ENCODE assay signal across 12 cellular contexts in the genomic region with DNA sequence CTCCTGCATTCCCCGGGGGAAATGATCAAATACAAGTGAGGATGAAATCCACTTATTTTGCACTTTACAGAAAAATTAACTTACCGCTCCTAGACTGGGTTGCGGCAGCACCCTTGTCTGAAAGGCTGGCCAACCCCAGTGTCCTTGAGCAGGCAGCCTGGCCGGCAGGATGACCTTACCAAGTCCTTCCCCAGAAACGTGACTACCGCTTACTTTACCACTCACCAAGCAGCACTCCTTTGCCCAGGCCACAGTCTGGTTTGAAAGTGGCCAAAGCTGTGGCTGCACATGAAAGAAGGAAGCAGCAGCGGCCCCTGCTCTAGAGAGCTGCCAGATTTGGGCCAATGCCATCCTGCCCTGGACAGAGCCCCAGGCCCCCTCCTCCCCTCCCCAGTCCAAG. TPM values are rescaled to one million over a fixed set of nuclear protein-coding genes. Genes with fewer than 3 reads are reported as not detected.
DNase-seq lines count a peak whose midpoint lies in the region; ATAC-seq and TF ChIP-seq lines count a peak whose summit lies in the region.
"Had no signal": no experiment of that assay in that cellular context is flagged by ENCODE, and none has a peak within 500 bp of the region (broad histone marks: within the 10 kb centered on the region; RNA-seq: fewer than 3 reads in every experiment).

No MANE protein-coding gene starts in this region.

- H3K9ac ChIP-seq in subcutaneous abdominal adipose tissue (ENCODE audit: low read length in 5 of 5), result peak overlapping the region in 1 of 5 donors; percentile 2

- H3K4me3 ChIP-seq in body of pancreas, result no peak overlapping the region
- no peak overlapping the region for H3K4me3 ChIP-seq in lung
- H3K4me3 ChIP-seq in subcutaneous abdominal adipose tissue (ENCODE audit: low read depth in 1 of 5, low read length in 5 of 5), result peak overlapping the region in 2 of 5 donors; percentile 2 to 27

- no peak for DNase-seq in activated CD4-positive, alpha-beta T cell treated with anti-CD3 and anti-CD28 coated beads for 36 hours
- no peak for DNase-seq in activated CD4-positive, alpha-beta T cell treated with anti-CD3 and anti-CD28 coated beads, Interleukin-2, amount 50 U/mL, for 1 hour
- DNase-seq in body of pancreas (peak; percentile 36 to 56 (median 51)), lung (ENCODE audit: low spot score) (no peak), NCI-H1694 treated with DMSO at 0.1 percent for 48 hours (lab: John Stamatoyannopoulos, UW) (no peak), RPMI8226 (no peak), activated gamma-delta T cell (lab: John Stamatoyannopoulos, UW) (no peak)
- DNase-seq: ACHN, midbrain, NCI-H187, T1000 had no signal

- POLR2A ChIA-PET in activated CD4-positive, alpha-beta T cell treated with anti-CD3 and anti-CD28 coated beads for 36 hours (lab: Charles Lee), result interaction anchor here (0.7 kb wide), 1 partner anchor 17 kb away, joined by 6 read pairs; no protein-coding TSS in a partner anchor

- peaks cover 100% of the 10 kb centered on the region for H3K4me1 ChIP-seq in body of pancreas
- peaks cover 61 to 62% of the 10 kb centered on the region in 2 donors for H3K4me1 ChIP-seq in lung (ENCODE audit: control insufficient read depth in 2 of 2, insufficient read depth in 2 of 2, low read length in 2 of 2)
- peaks cover 32 to 99% (median 87%) of the 10 kb centered on the region in 5 donors for H3K4me1 ChIP-seq in subcutaneous abdominal adipose tissue (ENCODE audit: control insufficient read depth in 5 of 5, insufficient read depth in 5 of 5, low read length in 5 of 5)

- CTCF ChIA-PET in activated CD4-positive, alpha-beta T cell treated with anti-CD3 and anti-CD28 coated beads for 36 hours (lab: Charles Lee), result interaction anchor here (1.0 to 1.6 kb wide), 2 partner anchors 9 to 23 kb away, joined by 3 to 8 read pairs; no protein-coding TSS in a partner anchor

- TF ChIP-seq CTCF in body of pancreas (IDR thresholded peaks at IDR 0.05) (no peak), lung (IDR thresholded peaks at IDR 0.05; ENCODE audit: control extremely low read depth, extremely low read depth) (no peak)

- no peaks in the 10 kb centered on the region for H3K9me3 Mint-ChIP-seq in activated CD4-positive, alpha-beta T cell treated with anti-CD3 and anti-CD28 coated beads for 36 hours (ENCODE audit: low read depth)

- H3K27me3 Mint-ChIP-seq in activated CD4-positive, alpha-beta T cell treated with anti-CD3 and anti-CD28 coated beads for 36 hours, result no peaks in the 10 kb centered on the region

- H3K4me3 Mint-ChIP-seq in activated CD4-positive, alpha-beta T cell treated with anti-CD3 and anti-CD28 coated beads for 36 hours, result peak overlapping the region; percentile 67

- H3K36me3 ChIP-seq in body of pancreas (replicated peaks in 1 of 2; ENCODE audit: insufficient read depth in 1 of 2, low read depth in 2 of 2) (no peaks in the 10 kb centered on the region), lung (ENCODE audit: control insufficient read depth in 2 of 2, insufficient read depth in 2 of 2, low read length in 2 of 2) (peaks cover 0 to 3% of the 10 kb centered on the region in 2 donors), subcutaneous abdominal adipose tissue (ENCODE audit: control insufficient read depth in 5 of 5, insufficient read depth in 5 of 5, low read length in 5 of 5) (peaks cover 0 to 14% (median 3%) of the 10 kb centered on the region in 5 donors)

- no peak for TF ChIP-seq POLR2A in body of pancreas (IDR thresholded peaks at IDR 0.05)

- peaks cover 71% of the 10 kb centered on the region for H3K36me3 Mint-ChIP-seq in activated CD4-positive, alpha-beta T cell treated with anti-CD3 and anti-CD28 coated beads for 36 hours (ENCODE audit: low read depth)

- ATAC-seq in activated CD4-positive, alpha-beta T cell treated with anti-CD3 and anti-CD28 coated beads for 36 hours, result no peak
- no peak for ATAC-seq in body of pancreas
- ATAC-seq in lung (ENCODE audit: insufficient read depth, low FRiP score), result no peak

- intact Hi-C loops in activated CD4-positive, alpha-beta T cell treated with anti-CD3 and anti-CD28 coated beads for 36 hours (cut with DNase I, micrococcal nuclease), result loop anchor here in 1 of 2 experiments (10.0 kb wide), 1 partner anchor 877 kb away; a partner anchor contains a TSS
- intact Hi-C loops in body of pancreas (cut with DNase I), result no loop called here

- H3K9me3 ChIP-seq in body of pancreas (no peaks in the 10 kb centered on the region), lung (ENCODE audit: control insufficient read depth in 2 of 2, insufficient read depth in 1 of 2, low read length in 1 of 2) (no peaks in the 10 kb centered on the region), subcutaneous abdominal adipose tissue (ENCODE audit: control insufficient read depth in 5 of 5, low read length in 5 of 5) (no peaks in the 10 kb centered on the region)

- H3K27ac ChIP-seq in body of pancreas, result peak overlapping the region; percentile 26 to 98 (median 92)
- peak overlapping the region; percentile 78 to 87 for H3K27ac ChIP-seq in lung (ENCODE audit: low read depth in 1 of 2, low read length in 1 of 2)
- H3K27ac ChIP-seq in subcutaneous abdominal adipose tissue (ENCODE audit: low read depth, low read length), result peak overlapping the region; percentile 70

- peaks cover 99% of the 10 kb centered on the region for H3K4me1 Mint-ChIP-seq in activated CD4-positive, alpha-beta T cell treated with anti-CD3 and anti-CD28 coated beads for 36 hours

- H3K27ac Mint-ChIP-seq in activated CD4-positive, alpha-beta T cell treated with anti-CD3 and anti-CD28 coated beads for 36 hours, result peak overlapping the region; percentile 96

- 9 to 67% methylated on average over 1 to 7 of the region's 7 CpGs for WGBS in body of pancreas, 2 donors
- WGBS in lung, 2 donors, result 27 to 47% methylated on average over 7 of the region's 7 CpGs

- H3K27me3 ChIP-seq in body of pancreas (no peaks in the 10 kb centered on the region), lung (ENCODE audit: control insufficient read depth, insufficient read depth) (no peaks in the 10 kb centered on the region), subcutaneous abdominal adipose tissue (ENCODE audit: control insufficient read depth in 5 of 5, insufficient read depth in 4 of 5, low read length in 5 of 5) (no peaks in the 10 kb centered on the region)

RNA-seq across cellular contexts. Expression of a gene that starts 20.3 kb away (rescaled TPM):
- 100 to 1,000 TPM; 720 to 773 TPM for total RNA-seq in activated CD4-positive, alpha-beta T cell treated with anti-CD3 and anti-CD28 coated beads for 36 hours
- 100 to 1,000 TPM; 294 to 323 TPM for total RNA-seq in body of pancreas
- total RNA-seq in lung, result 100 to 1,000 TPM; 398 to 667 TPM
- 100 to 1,000 TPM; 184 to 266 TPM for polyA plus RNA-seq in lung

Comparison
In these comparisons a context has a peak if more than half of its experiments do, and no peak if none do; other contexts are left out.
1. DNase-seq: peak in body of pancreas (4 of 4); none in activated CD4-positive, alpha-beta T cell treated with anti-CD3 and anti-CD28 coated beads for 36 hours (single experiment), activated CD4-positive, alpha-beta T cell treated with anti-CD3 and anti-CD28 coated beads, Interleukin-2, amount 50 U/mL, for 1 hour (single experiment), lung (single experiment), NCI-H1694 treated with DMSO at 0.1 percent for 48 hours (single experiment), RPMI8226 (single experiment) and activated gamma-delta T cell (single experiment).
2. Peak in every context shown above with its lines, with median percentiles within 50 percentile points of each other: H3K27ac ChIP-seq.